In the genomic region with DNA sequence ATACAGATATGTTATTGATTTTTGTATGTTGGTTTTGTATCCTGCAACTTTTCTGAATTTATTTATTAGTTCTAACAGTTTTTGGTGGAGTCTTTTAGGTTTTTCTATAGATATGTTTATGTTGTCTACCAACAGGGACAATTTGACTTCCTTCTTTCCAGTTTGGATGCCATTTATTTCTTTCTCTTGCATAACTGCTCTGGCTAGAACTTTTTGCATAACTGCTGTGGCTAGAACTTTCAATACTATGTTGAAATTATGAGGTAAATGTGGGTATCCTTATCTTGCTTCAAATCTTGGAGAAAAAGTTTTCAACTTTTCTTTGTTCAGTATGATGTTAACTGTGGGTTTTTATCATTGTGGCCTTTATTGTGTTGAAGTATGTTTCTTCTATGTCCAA, we compare ENCODE assay signal across 29 cellular contexts. TPM values are rescaled to one million over a fixed set of nuclear protein-coding genes. Genes with fewer than 3 reads are reported as not detected.
DNase-seq lines count a peak whose midpoint lies in the region; ATAC-seq and TF ChIP-seq lines count a peak whose summit lies in the region.
"Had no signal": no experiment of that assay in that cellular context is flagged by ENCODE, and none has a peak within 500 bp of the region (broad histone marks: within the 10 kb centered on the region; RNA-seq: fewer than 3 reads in every experiment).

No MANE protein-coding gene starts in this region.

- H3K27ac ChIP-seq in HL-60 (replicated peaks) (peak overlapping the region; percentile 37; the same call in 1 of the 2 replicates), neutrophil (peak overlapping the region; percentile 75), esophagus squamous epithelium (no peak overlapping the region)
- H3K27ac ChIP-seq: A549, KMS-11, PC-9 had no signal

- intact Hi-C loops in esophagus squamous epithelium (cut with DNase I): no loop called here

- no peak for TF ChIP-seq POLR2A in esophagus squamous epithelium (IDR thresholded peaks at IDR 0.05)

- H3K9me3 ChIP-seq in neutrophil (no peaks in the 10 kb centered on the region), esophagus squamous epithelium (peaks cover 0 to 58% (median 28%) of the 10 kb centered on the region in 3 donors)
- H3K9me3 ChIP-seq: BE2C, HAP-1 had no signal

- H3K27me3 ChIP-seq in HL-60 (ENCODE audit: insufficient read depth, poor library complexity, severe bottlenecking) (no peaks in the 10 kb centered on the region), neutrophil (no peaks in the 10 kb centered on the region), esophagus squamous epithelium (no peaks in the 10 kb centered on the region)
- H3K27me3 ChIP-seq: BE2C had no signal

- H3K4me3 ChIP-seq in HL-60 (replicated peaks; ENCODE audit: insufficient read depth, low read length) (no peak overlapping the region), neutrophil (ENCODE audit: low read depth in 1 of 2, low read length in 1 of 2) (peak overlapping the region in 1 of 2 experiments; percentile 2), esophagus squamous epithelium (no peak overlapping the region)
- H3K4me3 ChIP-seq: A549, GM23338, HAP-1, PC-9 had no signal

- H3K36me3 ChIP-seq in neutrophil: no peaks in the 10 kb centered on the region
- H3K36me3 ChIP-seq in esophagus squamous epithelium: no peaks in the 10 kb centered on the region
- H3K36me3 ChIP-seq: BE2C, HAP-1 had no signal

- TF ChIP-seq CTCF in HL-60 (IDR thresholded peaks at IDR 0.05; ENCODE audit: insufficient read depth, low read length) (no peak), neutrophil (IDR thresholded peaks at IDR 0.05) (no peak), esophagus squamous epithelium (IDR thresholded peaks at IDR 0.05) (no peak)

- no peak for ATAC-seq in HG03378 (IDR thresholded peaks at IDR 0.05; ENCODE audit: unreplicated experiment)
- ATAC-seq: A549, GM23338, SK-N-SH treated with all-trans-retinoic acid at 6 μM for 48 hours had no signal

- DNase-seq in HL-60 (ENCODE audit: low read depth in 1 of 2, low spot score in 1 of 2): peak; percentile 62 to 78
- DNase-seq in NOMO-1 (lab: John Stamatoyannopoulos, UW; ENCODE audit: unreplicated experiment in 2 of 2): peak; percentile 80 to 88
- DNase-seq in SIG-M5 treated with dmso at 0.1 percent for 504 hours (lab: John Stamatoyannopoulos, UW; ENCODE audit: unreplicated experiment): peak; percentile 96
- no peak for DNase-seq in esophagus squamous epithelium (lab: John Stamatoyannopoulos, UW)
- no peak for DNase-seq in NCI-H1694 treated with DMSO at 0.1 percent for 48 hours (lab: John Stamatoyannopoulos, UW)
- DNase-seq in HCEC 1CT: no peak
- DNase-seq: BE2C; CD4-positive, CD25-positive, alpha-beta regulatory T cell; COR-L47; DMS79; IMR-90; NCI-H1092; NCI-H1436 treated with DMSO at 0.1 percent for 48 hours; NCI-H2029; NCI-H2227 treated with DMSO at 0.1 percent for 48 hours; NCI-H510A treated with DMSO at 0.1 percent for 48 hours; NCI-H748 treated with DMSO at 0.1 percent for 48 hours; NK-92 treated with Interleukin-12 subunit alpha and Interleukin-12 subunit beta, amount 100 ng/mL, for 24 hours; PC-9; RPMI8226; SHP77 treated with DMSO at 0.1 percent for 48 hours had no signal

- H3K4me1 ChIP-seq in neutrophil (ENCODE audit: control insufficient read depth in 1 of 2, insufficient read depth in 1 of 2, low read depth in 1 of 2, low read length in 1 of 2) (peaks cover 36 to 40% of the 10 kb centered on the region in 2 experiments), esophagus squamous epithelium (peaks cover 0 to 12% (median 0%) of the 10 kb centered on the region in 3 donors)
- H3K4me1 ChIP-seq: A549, BE2C, HAP-1 had no signal

RNA-seq across cellular contexts. Expression of a gene that starts 39.9 kb away (rescaled TPM):
- 10 to 100 TPM; 32.4 to 71.8 (median 56.5) TPM for total RNA-seq in esophagus squamous epithelium
- total RNA-seq: CD4-positive, CD25-positive, alpha-beta regulatory T cell; T-helper 1 cell treated with Interleukin-12 subunit alpha and Interleukin-12 subunit beta and Interleukin-4 antibody, amounts not matched to agents 30 ng/mL and 1 ng/mL, for 36 hours had no signal

Comparison
In these comparisons a context has a peak if more than half of its experiments do, and no peak if none do; other contexts are left out.
1. DNase-seq: peak in HL-60 (2 of 2), NOMO-1 (2 of 2) and SIG-M5 treated with dmso at 0.1 percent for 504 hours (single experiment); none in esophagus squamous epithelium (single experiment), NCI-H1694 treated with DMSO at 0.1 percent for 48 hours (single experiment) and HCEC 1CT (single experiment).
2. H3K27ac ChIP-seq: peak in HL-60 (single experiment) and neutrophil (single experiment); none in esophagus squamous epithelium (0 of 4).